In genomic region chr5:120463026-120463770, GRCh38 we compare ENCODE assay signal across 10 cellular contexts. TPM values are rescaled to one million over a fixed set of nuclear protein-coding genes. Genes with fewer than 3 reads are reported as not detected.
DNase-seq lines count a peak whose midpoint lies in the region; ATAC-seq, FAIRE-seq and TF ChIP-seq lines count a peak whose summit lies in the region.
"Had no signal": no experiment of that assay in that cellular context is flagged by ENCODE, and none has a peak within 500 bp of the region (broad histone marks: within the 10 kb centered on the region; RNA-seq: fewer than 3 reads in every experiment).

No MANE protein-coding gene starts in this region.

- no peaks in the 10 kb centered on the region for H3K36me3 Mint-ChIP-seq in progenitor cell of endocrine pancreas (ENCODE audit: insufficient read depth)
- H3K36me3 Mint-ChIP-seq in activated CD8-positive, alpha-beta T cell treated with anti-CD3 and anti-CD28 coated beads for 36 hours (ENCODE audit: low read depth), result no peaks in the 10 kb centered on the region

- intact Hi-C loops in esophagus muscularis mucosa (cut with DNase I), result no loop called here
- intact Hi-C loops in activated CD8-positive, alpha-beta T cell treated with anti-CD3 and anti-CD28 coated beads for 36 hours (cut with micrococcal nuclease), result no loop called here

- DNase-seq in GM12892 (ENCODE audit: insufficient read length) (no peak), NOMO-1 (lab: John Stamatoyannopoulos, UW; ENCODE audit: unreplicated experiment in 2 of 2) (peak; percentile 60 to 82), esophagus muscularis mucosa (ENCODE audit: extremely low spot score) (no peak), progenitor cell of endocrine pancreas (ENCODE audit: low spot score, unreplicated experiment) (no peak), EL (no peak)
- no peak for DNase-seq in activated CD8-positive, alpha-beta T cell treated with anti-CD3 and anti-CD28 coated beads for 36 hours
- DNase-seq in stimulated activated CD8-positive, alpha-beta memory T cell treated with anti-CD3 and anti-CD28 coated beads, Interleukin-4, amount 100 ng/mL, for 48 hours, result no peak
- DNase-seq: GDM1 had no signal

- no peak for TF ChIP-seq EP300 in esophagus muscularis mucosa (IDR thresholded peaks at IDR 0.05)

- TF ChIP-seq POLR2A in GM12892 (IDR thresholded peaks at IDR 0.05; ENCODE audit: low read depth, low read length) (no peak), esophagus muscularis mucosa (IDR thresholded peaks at IDR 0.05; ENCODE audit: low read depth) (no peak)

- H3K9me3 ChIP-seq in esophagus muscularis mucosa, result no peaks in the 10 kb centered on the region

- peak overlapping the region in 2 of 4 donors; percentile 73 to 75 for H3K27ac ChIP-seq in esophagus muscularis mucosa (replicated peaks in 1 of 4)
- H3K27ac ChIP-seq: VCaP had no signal

- peaks cover 4% of the 10 kb centered on the region for H3K4me1 Mint-ChIP-seq in progenitor cell of endocrine pancreas (ENCODE audit: low read depth)
- peaks cover 5% of the 10 kb centered on the region for H3K4me1 Mint-ChIP-seq in activated CD8-positive, alpha-beta T cell treated with anti-CD3 and anti-CD28 coated beads for 36 hours (ENCODE audit: low read depth)

- H3K36me3 ChIP-seq in esophagus muscularis mucosa, result no peaks in the 10 kb centered on the region

- TF ChIP-seq CTCF in esophagus muscularis mucosa (IDR thresholded peaks at IDR 0.05) (no peak), progenitor cell of endocrine pancreas (IDR thresholded peaks at IDR 0.05; ENCODE audit: unreplicated experiment) (no peak)
- no peak for TF ChIP-seq CTCF in activated CD8-positive, alpha-beta T cell treated with anti-CD3 and anti-CD28 coated beads for 36 hours (IDR thresholded peaks at IDR 0.05)

- WGBS in esophagus muscularis mucosa, result 42% methylated on average over 6 of the region's 6 CpGs

- no peaks in the 10 kb centered on the region for H3K9me3 Mint-ChIP-seq in progenitor cell of endocrine pancreas (ENCODE audit: low read depth)
- no peaks in the 10 kb centered on the region for H3K9me3 Mint-ChIP-seq in activated CD8-positive, alpha-beta T cell treated with anti-CD3 and anti-CD28 coated beads for 36 hours

- peaks cover 65% of the 10 kb centered on the region for H3K27me3 Mint-ChIP-seq in progenitor cell of endocrine pancreas
- peaks cover 35% of the 10 kb centered on the region for H3K27me3 Mint-ChIP-seq in activated CD8-positive, alpha-beta T cell treated with anti-CD3 and anti-CD28 coated beads for 36 hours

- no peak overlapping the region for H3K27ac Mint-ChIP-seq in progenitor cell of endocrine pancreas
- H3K27ac Mint-ChIP-seq in activated CD8-positive, alpha-beta T cell treated with anti-CD3 and anti-CD28 coated beads for 36 hours, result no peak overlapping the region

- ATAC-seq in GM19467 (IDR thresholded peaks at IDR 0.05; ENCODE audit: unreplicated experiment), result no peak
- no peak for ATAC-seq in activated CD8-positive, alpha-beta T cell treated with anti-CD3 and anti-CD28 coated beads for 36 hours

- peak; percentile 9 for FAIRE-seq in GM12892 (lab: Jason Lieb, UNC)

- H3K27me3 ChIP-seq in esophagus muscularis mucosa, result peaks cover 6 to 34% (median 6%) of the 10 kb centered on the region in 4 donors

- H3K4me1 ChIP-seq in esophagus muscularis mucosa, result peaks cover 3 to 26% (median 21%) of the 10 kb centered on the region in 4 donors

- POLR2A ChIA-PET in activated CD8-positive, alpha-beta T cell treated with anti-CD3 and anti-CD28 coated beads for 36 hours (lab: Charles Lee), result no interaction called here

- H3K4me3 Mint-ChIP-seq in progenitor cell of endocrine pancreas (ENCODE audit: low read depth), result peak overlapping the region; percentile 66
- no peak overlapping the region for H3K4me3 Mint-ChIP-seq in activated CD8-positive, alpha-beta T cell treated with anti-CD3 and anti-CD28 coated beads for 36 hours

- peak overlapping the region; percentile 56 to 69 (median 64) for H3K4me3 ChIP-seq in esophagus muscularis mucosa

- CTCF ChIA-PET in activated CD8-positive, alpha-beta T cell treated with anti-CD3 and anti-CD28 coated beads for 36 hours (lab: Charles Lee), result interaction anchor here (0.5 kb wide), 1 partner anchor 93 kb away, joined by 3 read pairs; no protein-coding TSS in a partner anchor

RNA-seq across cellular contexts. Expression of gene PRR16, which starts 0.9 kb away (rescaled TPM):
- polyA plus RNA-seq in GM12892 (2012; ENCODE audit: missing spikeins), result not detected
- total RNA-seq in esophagus muscularis mucosa (1 to 10 TPM; 2.9 to 9.1 (median 4.2) TPM), progenitor cell of endocrine pancreas (0.22 TPM in 1 of 2 replicates, not detected in the other)
- total RNA-seq in activated CD8-positive, alpha-beta T cell treated with anti-CD3 and anti-CD28 coated beads for 36 hours, result not detected

Comparison
In these comparisons a context has a peak if more than half of its experiments do, and no peak if none do; other contexts are left out.
1. DNase-seq: peak in NOMO-1 (2 of 2); none in GM12892 (single experiment), esophagus muscularis mucosa (single experiment), progenitor cell of endocrine pancreas (single experiment), activated CD8-positive, alpha-beta T cell treated with anti-CD3 and anti-CD28 coated beads for 36 hours (single experiment), stimulated activated CD8-positive, alpha-beta memory T cell treated with anti-CD3 and anti-CD28 coated beads, Interleukin-4, amount 100 ng/mL, for 48 hours (single experiment) and EL (single experiment).